ENCODE assay signal across 32 cellular contexts in the genomic region with DNA sequence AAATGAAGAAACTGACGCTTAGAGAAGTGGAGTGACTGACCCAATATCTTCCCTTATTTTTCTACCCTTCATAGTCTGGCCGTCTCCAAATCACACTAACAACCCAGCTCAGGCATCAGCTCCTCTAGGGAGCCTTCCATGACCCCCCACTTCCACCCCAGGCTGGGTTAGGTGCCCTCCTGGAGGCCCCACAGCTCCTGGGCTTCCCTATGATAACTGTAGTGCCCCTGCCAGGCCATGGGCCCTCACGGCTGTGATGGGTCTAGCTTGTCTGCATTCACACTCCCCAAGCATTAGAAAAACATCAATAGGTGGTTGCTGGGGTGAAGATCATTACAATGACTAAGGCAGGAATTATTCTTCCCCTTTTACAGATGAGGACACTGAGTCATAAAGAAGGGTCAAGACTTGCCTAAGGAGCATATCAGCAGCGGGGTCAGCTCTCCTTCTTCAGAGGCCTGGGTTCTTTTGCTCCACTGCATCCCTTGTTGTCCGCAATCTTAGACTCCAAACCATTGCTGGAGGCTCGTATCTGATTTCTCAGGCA. TPM values are rescaled to one million over a fixed set of nuclear protein-coding genes. Genes with fewer than 3 reads are reported as not detected.
DNase-seq lines count a peak whose midpoint lies in the region; ATAC-seq, FAIRE-seq and TF ChIP-seq lines count a peak whose summit lies in the region.
"Had no signal": no experiment of that assay in that cellular context is flagged by ENCODE, and none has a peak within 500 bp of the region (broad histone marks: within the 10 kb centered on the region; RNA-seq: fewer than 3 reads in every experiment).

No MANE protein-coding gene starts in this region.

- in situ Hi-C loops in HepG2 (cut with HindIII; ENCODE audit: extremely low pct_ligation_motif_present, low pct_unique_long_range_greater_than_20kb) = no loop called here

- ATAC-seq in WTC11 (no peak), HepG2 (no peak), GM21528 (IDR thresholded peaks at IDR 0.05; ENCODE audit: low FRiP score, unreplicated experiment) (no peak), HG03520 (IDR thresholded peaks at IDR 0.05; ENCODE audit: unreplicated experiment) (no peak)
- ATAC-seq: activated T-cell treated with anti-CD3 and anti-CD28 coated beads, Interleukin-2, amount 50 U/mL, for 72 hours; left ventricle myocardium superior; Panc1 had no signal

- intact Hi-C loops in HepG2 (cut with micrococcal nuclease; ENCODE audit: unreplicated experiment) = no loop called here

- no peaks in the 10 kb centered on the region for H3K9me3 ChIP-seq in BLaER1 treated with 17β-estradiol and CSF1 and Interleukin-3, amounts not matched to agents 10 nM and 100 nM (replicated peaks in 1 of 11)
- no peaks in the 10 kb centered on the region for H3K9me3 ChIP-seq in HepG2 (ENCODE audit: low read length)
- H3K9me3 ChIP-seq: A549, esophagus muscularis mucosa, heart left ventricle, right atrium auricular region, SJSA1 had no signal

- no peaks in the 10 kb centered on the region for H3K36me3 ChIP-seq in BLaER1 treated with 17β-estradiol and CSF1 and Interleukin-3, amounts not matched to agents 10 nM and 100 nM
- peaks cover 0 to 1% of the 10 kb centered on the region in 2 experiments; a peak in 1 of 5 replicates for H3K36me3 ChIP-seq in HepG2 (replicated peaks in 1 of 2; ENCODE audit: control insufficient read depth in 1 of 2, insufficient read depth in 2 of 2, low read length in 2 of 2)
- H3K36me3 ChIP-seq: esophagus muscularis mucosa, heart left ventricle, right atrium auricular region, SJSA1 had no signal

- no peaks in the 10 kb centered on the region for H3K9me3 Mint-ChIP-seq in WTC11
- H3K9me3 Mint-ChIP-seq: activated naive CD4-positive, alpha-beta T cell treated with anti-CD3 and anti-CD28 coated beads for 36 hours; activated T-cell treated with anti-CD3 and anti-CD28 coated beads, Interleukin-2, amount 50 U/mL, for 72 hours had no signal

- H4K20me1 ChIP-seq in BLaER1 treated with 17β-estradiol and CSF1 and Interleukin-3, amounts not matched to agents 10 nM and 100 nM = no peaks in the 10 kb centered on the region
- no peaks in the 10 kb centered on the region for H4K20me1 ChIP-seq in HepG2 (ENCODE audit: insufficient read depth, low read length)

- H3K27ac ChIP-seq in BLaER1 treated with 17β-estradiol and CSF1 and Interleukin-3, amounts not matched to agents 10 nM and 100 nM = peak overlapping the region in 1 of 11 experiments; percentile 18; a peak in 2 of 22 replicates
- no peak overlapping the region for H3K27ac ChIP-seq in HepG2 (ENCODE audit: extremely low read length, insufficient read depth, low read length)
- H3K27ac ChIP-seq: A549, esophagus muscularis mucosa, heart left ventricle, right atrium auricular region, SJSA1 had no signal

- CTCF ChIA-PET in WTC11 (lab: Charles Lee) = no interaction called here
- CTCF ChIA-PET in HepG2 (lab: Yijun Ruan, JAX; ENCODE audit: low intra/inter-chr PET ratio, low total read pairs) = no interaction called here

- TF ChIP-seq CTCF in WTC11 (IDR thresholded peaks at IDR 0.05) (no peak), HepG2 (CRISPR knock-in tag; IDR thresholded peaks at IDR 0.05) (no peak)

- POLR2A ChIA-PET in WTC11 (lab: Charles Lee) = no interaction called here
- POLR2A ChIA-PET in HepG2 (lab: Yijun Ruan, JAX) = no interaction called here

- H3K4me1 ChIP-seq in BLaER1 treated with 17β-estradiol and CSF1 and Interleukin-3, amounts not matched to agents 10 nM and 100 nM = peaks cover 9 to 21% (median 13%) of the 10 kb centered on the region in 10 experiments
- H3K4me1 ChIP-seq in HepG2 (ENCODE audit: insufficient read depth, low read length) = peaks cover 64% of the 10 kb centered on the region
- H3K4me1 ChIP-seq: right atrium auricular region, SJSA1 had no signal

- peaks cover 52% of the 10 kb centered on the region for H3K4me1 Mint-ChIP-seq in WTC11
- H3K4me1 Mint-ChIP-seq: B cell had no signal

- TF ChIP-seq POLR2A in HepG2 (IDR thresholded peaks at IDR 0.05; ENCODE audit: insufficient read depth in 1 of 2, low read depth in 2 of 2, low read length in 2 of 2) = no peak

- 0 out of 2 replicates have a peak overlapping the region, but pooled peaks have one; percentile 9 for H3K27ac Mint-ChIP-seq in WTC11
- H3K27ac Mint-ChIP-seq: activated CD8-positive, alpha-beta memory T cell treated with anti-CD3 and anti-CD28 coated beads, Interleukin-2, amount 10 ng/mL, durations not matched to agents 7 days and 5 days; activated naive CD4-positive, alpha-beta T cell treated with anti-CD3 and anti-CD28 coated beads for 36 hours; activated T-cell treated with anti-CD3 and anti-CD28 coated beads, Interleukin-2, amount 50 U/mL, for 72 hours; B cell had no signal

- H3K4me3 ChIP-seq in BLaER1 treated with 17β-estradiol and CSF1 and Interleukin-3, amounts not matched to agents 10 nM and 100 nM = no peak overlapping the region
- H3K4me3 ChIP-seq in HepG2 (replicated peaks in 1 of 3; ENCODE audit: insufficient read depth in 1 of 3, low read depth in 2 of 3, low read length in 3 of 3) = no peak overlapping the region
- H3K4me3 ChIP-seq: A549, dorsolateral prefrontal cortex, esophagus muscularis mucosa, heart left ventricle, right atrium auricular region, SJSA1 had no signal

- H3K4me2 ChIP-seq in BLaER1 treated with 17β-estradiol and CSF1 and Interleukin-3, amounts not matched to agents 10 nM and 100 nM = peak overlapping the region; percentile 8 to 79 (median 55); a peak in 21 of 22 replicates
- H3K4me2 ChIP-seq in HepG2 (ENCODE audit: low read depth, low read length) = no peak overlapping the region
- H3K4me2 ChIP-seq: A549 had no signal

- DNase-seq in HCEC 1CT (peak; percentile 19), WTC11 (ENCODE audit: low spot score) (no peak), HepG2 (ENCODE audit: low spot score) (no peak), GM19238 (ENCODE audit: insufficient read length, low spot score) (no peak), NOMO-1 treated with DMSO at 0.1 percent for 48 hours (lab: John Stamatoyannopoulos, UW; ENCODE audit: unreplicated experiment) (no peak)
- DNase-seq: activated CD8-positive, alpha-beta memory T cell treated with anti-CD3 and anti-CD28 coated beads, Interleukin-2, amount 10 ng/mL, durations not matched to agents 7 days and 5 days; activated naive CD4-positive, alpha-beta T cell treated with anti-CD3 and anti-CD28 coated beads for 36 hours; activated T-cell treated with anti-CD3 and anti-CD28 coated beads, Interleukin-2, amount 50 U/mL, for 72 hours; cerebellar nuclear complex; COR-L47; foreskin melanocyte; heart left ventricle; islet precursor cell; Karpas-422; left ventricle myocardium superior; NCI-H1048; NCI-H2107; NCI-H748 treated with DMSO at 0.1 percent for 48 hours; stimulated activated CD4-positive, alpha-beta T cell treated with anti-CD3 and anti-CD28 coated beads, Interleukin-1b, Interleukin-23, amount 100 ng/mL, for 48 hours; stimulated activated naive CD8-positive, alpha-beta T cell treated with anti-CD3 and anti-CD28 coated beads, Interleukin-15, Interleukin-2, amounts not matched to agents 100 U/mL and 50 U/mL, for 24 hours had no signal

- H3K36me3 Mint-ChIP-seq in WTC11 = no peaks in the 10 kb centered on the region
- H3K36me3 Mint-ChIP-seq: activated CD8-positive, alpha-beta memory T cell treated with anti-CD3 and anti-CD28 coated beads, Interleukin-2, amount 10 ng/mL, durations not matched to agents 7 days and 5 days had no signal

- no peaks in the 10 kb centered on the region for H3K27me3 Mint-ChIP-seq in WTC11 (ENCODE audit: low read depth)
- H3K27me3 Mint-ChIP-seq: activated CD8-positive, alpha-beta memory T cell treated with anti-CD3 and anti-CD28 coated beads, Interleukin-2, amount 10 ng/mL, durations not matched to agents 7 days and 5 days; B cell had no signal

- 93% methylated on average over 6 of the region's 6 CpGs for WGBS in HepG2 (ENCODE audit: low lambda C conversion rate)

- H2AFZ ChIP-seq in HepG2 (ENCODE audit: low read length) = no peak overlapping the region

- no peaks in the 10 kb centered on the region for H3K27me3 ChIP-seq in BLaER1 treated with 17β-estradiol and CSF1 and Interleukin-3, amounts not matched to agents 10 nM and 100 nM
- no peaks in the 10 kb centered on the region for H3K27me3 ChIP-seq in HepG2 (ENCODE audit: control insufficient read depth in 1 of 2, insufficient read depth in 2 of 2, low read length in 2 of 2)
- H3K27me3 ChIP-seq: dorsolateral prefrontal cortex, heart left ventricle, right atrium auricular region, SJSA1 had no signal

- BruUV-seq in HepG2 (replicated peaks; lab: Mats Ljungman, UMichigan) = no TSS peak

- peaks cover 60% of the 10 kb centered on the region for H3K79me2 ChIP-seq in HepG2 (ENCODE audit: insufficient read depth, low read length)

- TF ChIP-seq RAD21 in HepG2 (CRISPR knock-in tag; IDR thresholded peaks at IDR 0.05) = no peak

- H3K9ac ChIP-seq in BLaER1 treated with 17β-estradiol and CSF1 and Interleukin-3, amounts not matched to agents 10 nM and 100 nM = no peak overlapping the region
- no peak overlapping the region for H3K9ac ChIP-seq in HepG2 (ENCODE audit: insufficient read depth, low read depth, low read length)

- H3K4me3 Mint-ChIP-seq in WTC11 = no peak overlapping the region
- H3K4me3 Mint-ChIP-seq: activated CD8-positive, alpha-beta memory T cell treated with anti-CD3 and anti-CD28 coated beads, Interleukin-2, amount 10 ng/mL, durations not matched to agents 7 days and 5 days; activated naive CD4-positive, alpha-beta T cell treated with anti-CD3 and anti-CD28 coated beads for 36 hours; activated T-cell treated with anti-CD3 and anti-CD28 coated beads, Interleukin-2, amount 50 U/mL, for 72 hours; B cell had no signal

- FAIRE-seq in HepG2 (lab: Jason Lieb, UNC) = no peak
- FAIRE-seq: A549, endometrium, small intestine had no signal

- no peak for TF ChIP-seq EP300 in HepG2 (IDR thresholded peaks at IDR 0.05; ENCODE audit: low read depth in 2 of 2, low read length in 2 of 2)
- TF ChIP-seq EP300 in HepG2 (CRISPR knock-in tag; IDR thresholded peaks at IDR 0.05; ENCODE audit: borderline replicate concordance) = no peak

RNA-seq across cellular contexts. Expression of a gene that starts 7.3 kb away (rescaled TPM):
- total RNA-seq in WTC11 (2021) (32.5 to 37.0 TPM (median 35.9 TPM) in 3 replicates), HepG2 (2016; rRNA removed; fragmentation: Illumina TruSeq; extraction: Trizol) (14.4 and 19.8 TPM in 2 replicates)
- 3.5 and 3.6 TPM in 2 replicates for total RNA-seq in HepG2 (2016; cell fraction: cytosol; rRNA removed; fragmentation: Illumina TruSeq; extraction: Trizol; ENCODE audit: low read depth)
- 14.0 and 19.0 TPM in 2 replicates for total RNA-seq in HepG2 (2016; cell fraction: insoluble cytoplasmic fraction; rRNA removed; fragmentation: Illumina TruSeq; extraction: Trizol)
- 12.4 and 12.5 TPM in 2 replicates for total RNA-seq in HepG2 (2016; cell fraction: membrane; rRNA removed; fragmentation: Illumina TruSeq; extraction: Trizol)
- total RNA-seq in HepG2 (2016; cell fraction: nucleus; rRNA removed; fragmentation: Illumina TruSeq; extraction: Trizol) = 8.5 and 10.2 TPM in 2 replicates
- polyA plus RNA-seq in HepG2 (2011; rRNA removed) = 12.9 and 15.3 TPM in 2 replicates
- polyA plus RNA-seq in HepG2 (2011; cell fraction: cytosol; rRNA removed) = 12.3 and 15.4 TPM in 2 replicates
- 7.9 and 8.1 TPM in 2 replicates for polyA plus RNA-seq in HepG2 (2011; cell fraction: nucleus; rRNA removed)
- 5.9 and 8.4 TPM in 2 replicates for polyA plus RNA-seq in HepG2 (2012)
- 5.6 TPM in 2 replicates for polyA plus RNA-seq in HepG2 (2016; cell fraction: cytosol; fragmentation: Illumina TruSeq; extraction: Trizol; ENCODE audit: low read depth)
- 21.2 and 23.2 TPM in 2 replicates for polyA plus RNA-seq in HepG2 (2016; cell fraction: insoluble cytoplasmic fraction; fragmentation: Illumina TruSeq; extraction: Trizol; ENCODE audit: low read depth)
- 9.4 and 10.3 TPM in 2 replicates for polyA plus RNA-seq in HepG2 (2016; cell fraction: membrane; fragmentation: Illumina TruSeq; extraction: Trizol; ENCODE audit: low read depth)
- 21.7 and 22.4 TPM in 2 replicates for polyA plus RNA-seq in HepG2 (2016; cell fraction: nucleus; fragmentation: Illumina TruSeq; extraction: Trizol; ENCODE audit: insufficient read depth, low read depth)
- 7.1 and 26.4 TPM in 2 replicates for polyA minus RNA-seq in HepG2 (2011; rRNA and poly(A)+ RNA removed; ENCODE audit: low replicate concordance)
- polyA minus RNA-seq in HepG2 (2011; cell fraction: cytosol; rRNA and poly(A)+ RNA removed) = 9.8 and 10.3 TPM in 2 replicates
- polyA minus RNA-seq in HepG2 (2011; cell fraction: nucleus; rRNA and poly(A)+ RNA removed) = 4.6 and 5.3 TPM in 2 replicates
